17 cellular contexts compared by ENCODE assay signal in the genomic region with DNA sequence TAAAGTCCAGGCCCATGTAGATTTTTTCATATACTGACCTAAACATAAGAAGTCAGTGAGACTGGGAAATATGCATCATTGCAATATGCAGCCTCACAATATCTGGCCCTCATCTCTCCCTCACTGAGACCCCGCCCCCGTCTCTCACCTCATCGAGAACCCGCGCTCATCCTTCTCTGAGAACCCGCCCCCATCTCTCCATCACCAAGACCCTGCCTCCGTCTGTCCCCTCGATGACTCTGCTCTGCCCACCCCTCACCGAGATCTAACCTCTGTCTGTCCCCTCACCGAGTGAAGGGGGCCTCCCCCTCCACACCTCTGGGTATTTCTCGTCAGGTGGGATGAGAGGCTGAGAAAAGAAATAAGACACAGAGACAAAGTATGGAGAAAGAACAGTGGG. TPM values are rescaled to one million over a fixed set of nuclear protein-coding genes. Genes with fewer than 3 reads are reported as not detected.
DNase-seq lines count a peak whose midpoint lies in the region; ATAC-seq and TF ChIP-seq lines count a peak whose summit lies in the region.
"Had no signal": no experiment of that assay in that cellular context is flagged by ENCODE, and none has a peak within 500 bp of the region (broad histone marks: within the 10 kb centered on the region; RNA-seq: fewer than 3 reads in every experiment).

No MANE protein-coding gene starts in this region.

- H4K20me1 ChIP-seq in fibroblast of lung (ENCODE audit: control insufficient read depth, extremely low read depth, insufficient read depth, low read length): no peaks in the 10 kb centered on the region

- H3K27ac Mint-ChIP-seq in progenitor cell of endocrine pancreas: peak overlapping the region; percentile 94
- H3K27ac Mint-ChIP-seq: activated naive CD4-positive, alpha-beta T cell treated with anti-CD3 and anti-CD28 coated beads for 36 hours; stimulated activated naive CD8-positive, alpha-beta T cell treated with anti-CD3 and anti-CD28 coated beads, Interleukin-15, Interleukin-2, amounts not matched to agents 100 ng/mL and 50 ng/mL, for 24 hours had no signal

- no peaks in the 10 kb centered on the region for H3K79me2 ChIP-seq in fibroblast of lung (ENCODE audit: control insufficient read depth, insufficient read depth, low read length)

- no peaks in the 10 kb centered on the region for H3K36me3 Mint-ChIP-seq in progenitor cell of endocrine pancreas (ENCODE audit: insufficient read depth)

- peaks cover 25% of the 10 kb centered on the region for H3K4me1 Mint-ChIP-seq in progenitor cell of endocrine pancreas (ENCODE audit: low read depth)

- TF ChIP-seq CTCF in fibroblast of lung (conservative IDR thresholded peaks at IDR 0.05 in 1 of 2, IDR thresholded peaks at IDR 0.05 in 1 of 2; ENCODE audit: low read depth in 1 of 2, low read length in 2 of 2): no peak
- TF ChIP-seq CTCF in progenitor cell of endocrine pancreas (IDR thresholded peaks at IDR 0.05; ENCODE audit: unreplicated experiment): no peak

- no peak for ATAC-seq in activated CD4-positive, CD25-positive, alpha-beta regulatory T cell treated with anti-CD3 and anti-CD28 coated beads, Interleukin-2, amount 50 U/mL, for 24 hours
- no peak for ATAC-seq in HG02642 (IDR thresholded peaks at IDR 0.05; ENCODE audit: poor library complexity, unreplicated experiment)
- ATAC-seq in HG02852 (IDR thresholded peaks at IDR 0.05; ENCODE audit: unreplicated experiment): no peak
- ATAC-seq: body of pancreas, HCT116, left colon, psoas muscle had no signal

- peak overlapping the region; percentile 49 for H3K27ac ChIP-seq in HUES48 (ENCODE audit: low read depth, low read length)
- no peak overlapping the region for H3K27ac ChIP-seq in fibroblast of lung (ENCODE audit: insufficient read depth, low read length)
- H3K27ac ChIP-seq: body of pancreas, psoas muscle had no signal

- H3K4me3 Mint-ChIP-seq in progenitor cell of endocrine pancreas (ENCODE audit: low read depth): peak overlapping the region; percentile 48
- H3K4me3 Mint-ChIP-seq: activated naive CD4-positive, alpha-beta T cell treated with anti-CD3 and anti-CD28 coated beads for 36 hours; stimulated activated naive CD8-positive, alpha-beta T cell treated with anti-CD3 and anti-CD28 coated beads, Interleukin-15, Interleukin-2, amounts not matched to agents 100 ng/mL and 50 ng/mL, for 24 hours had no signal

- DNase-seq in fibroblast of lung (ENCODE audit: low read depth in 2 of 2): no peak
- DNase-seq in progenitor cell of endocrine pancreas (ENCODE audit: low spot score, unreplicated experiment): no peak
- DNase-seq: activated CD4-positive, alpha-beta T cell treated with anti-CD3 and anti-CD28 coated beads for 1 hour; activated naive CD4-positive, alpha-beta T cell treated with anti-CD3 and anti-CD28 coated beads for 36 hours; body of pancreas; dorsolateral prefrontal cortex; left colon; NCI-H187 treated with DMSO at 0.1 percent for 48 hours; NCI-H510A treated with DMSO at 0.1 percent for 48 hours; psoas muscle; SIG-M5 had no signal

- H3K27me3 ChIP-seq in HUES48 (ENCODE audit: control insufficient read depth, insufficient read depth, low read length): no peaks in the 10 kb centered on the region
- H3K27me3 ChIP-seq in fibroblast of lung (ENCODE audit: control insufficient read depth, insufficient read depth, low read length): no peaks in the 10 kb centered on the region
- H3K27me3 ChIP-seq: body of pancreas, dorsolateral prefrontal cortex had no signal

- H3K4me1 ChIP-seq in HUES48 (ENCODE audit: control insufficient read depth, insufficient read depth, low read length) (peaks cover 11% of the 10 kb centered on the region), fibroblast of lung (ENCODE audit: control insufficient read depth, extremely low read depth, insufficient read depth, low read length) (no peaks in the 10 kb centered on the region)
- H3K4me1 ChIP-seq: psoas muscle had no signal

- no peaks in the 10 kb centered on the region for H3K9me3 Mint-ChIP-seq in progenitor cell of endocrine pancreas (ENCODE audit: low read depth)
- H3K9me3 Mint-ChIP-seq: activated naive CD4-positive, alpha-beta T cell treated with anti-CD3 and anti-CD28 coated beads for 36 hours; stimulated activated naive CD8-positive, alpha-beta T cell treated with anti-CD3 and anti-CD28 coated beads, Interleukin-15, Interleukin-2, amounts not matched to agents 100 ng/mL and 50 ng/mL, for 24 hours had no signal

- H3K36me3 ChIP-seq in HUES48 (ENCODE audit: control insufficient read depth, insufficient read depth, low read length): no peaks in the 10 kb centered on the region
- H3K36me3 ChIP-seq in fibroblast of lung (ENCODE audit: control insufficient read depth, insufficient read depth, low read length): no peaks in the 10 kb centered on the region

- H2AFZ ChIP-seq in fibroblast of lung (ENCODE audit: low read length): peak overlapping the region; percentile 30

- no peaks in the 10 kb centered on the region for H3K9me3 ChIP-seq in HUES48 (ENCODE audit: control insufficient read depth, insufficient read depth, low read length)
- H3K9me3 ChIP-seq in fibroblast of lung (ENCODE audit: control insufficient read depth, insufficient read depth, low read depth, low read length): no peaks in the 10 kb centered on the region
- H3K9me3 ChIP-seq: body of pancreas, psoas muscle had no signal

- H3K4me3 ChIP-seq in HUES48 (ENCODE audit: low read depth, low read length): no peak overlapping the region
- no peak overlapping the region for H3K4me3 ChIP-seq in fibroblast of lung (replicated peaks in 1 of 4; ENCODE audit: control extremely low read depth in 1 of 4, insufficient read depth in 1 of 4, low read depth in 3 of 4, low read length in 4 of 4)
- H3K4me3 ChIP-seq: body of pancreas, dorsolateral prefrontal cortex, psoas muscle had no signal

- H3K27me3 Mint-ChIP-seq in progenitor cell of endocrine pancreas: no peaks in the 10 kb centered on the region
- H3K27me3 Mint-ChIP-seq: stimulated activated naive CD8-positive, alpha-beta T cell treated with anti-CD3 and anti-CD28 coated beads, Interleukin-15, Interleukin-2, amounts not matched to agents 100 ng/mL and 50 ng/mL, for 24 hours had no signal

- H3K4me2 ChIP-seq in fibroblast of lung (ENCODE audit: extremely low read depth, insufficient read depth, low read length): peak overlapping the region; percentile 44

- H3K9ac ChIP-seq in HUES48 (ENCODE audit: low read depth, low read length) (no peak overlapping the region), fibroblast of lung (ENCODE audit: insufficient read depth, low read length) (no peak overlapping the region)

RNA-seq across cellular contexts. Expression of a gene that starts 20.5 kb away (rescaled TPM):
- total RNA-seq in fibroblast of lung: 11.8 and 20.8 TPM in 2 replicates
- polyA plus RNA-seq in fibroblast of lung: 6.2 and 7.4 TPM in 2 replicates
- polyA plus RNA-seq in fibroblast of lung (2012): 4.8 and 5.6 TPM in 2 replicates
- 1.7 and 5.7 TPM in 2 replicates for polyA minus RNA-seq in fibroblast of lung (ENCODE audit: low replicate concordance)
- 33.3 and 34.0 TPM in 2 replicates for total RNA-seq in progenitor cell of endocrine pancreas

RNA-seq across cellular contexts. Expression of a gene that starts 29.8 kb away (rescaled TPM):
- total RNA-seq in fibroblast of lung: 13.9 and 23.1 TPM in 2 replicates
- polyA plus RNA-seq in fibroblast of lung: 20.3 and 20.7 TPM in 2 replicates
- 22.1 and 23.2 TPM in 2 replicates for polyA plus RNA-seq in fibroblast of lung (2012)
- polyA minus RNA-seq in fibroblast of lung (ENCODE audit: low replicate concordance): 16.3 and 17.5 TPM in 2 replicates
- 30.9 and 32.0 TPM in 2 replicates for total RNA-seq in progenitor cell of endocrine pancreas

RNA-seq across cellular contexts. Expression of a gene that starts 38.7 kb away (rescaled TPM):
- total RNA-seq in fibroblast of lung: 151 and 154 TPM in 2 replicates
- 1,038 and 1,336 TPM in 2 replicates for polyA plus RNA-seq in fibroblast of lung
- 594 and 704 TPM in 2 replicates for polyA plus RNA-seq in fibroblast of lung (2012)
- 55.7 and 76.6 TPM in 2 replicates for polyA minus RNA-seq in fibroblast of lung (ENCODE audit: low replicate concordance)
- total RNA-seq in progenitor cell of endocrine pancreas: 335 and 342 TPM in 2 replicates

RNA-seq across cellular contexts. Expression of a gene that starts 46.1 kb away (rescaled TPM):
- total RNA-seq in fibroblast of lung (76.8 and 98.8 TPM in 2 replicates), progenitor cell of endocrine pancreas (83.3 and 90.6 TPM in 2 replicates)
- polyA plus RNA-seq in fibroblast of lung: 33.4 and 54.1 TPM in 2 replicates
- polyA plus RNA-seq in fibroblast of lung (2012): 72.9 and 116 TPM in 2 replicates
- polyA minus RNA-seq in fibroblast of lung (ENCODE audit: low replicate concordance): 10.7 and 22.7 TPM in 2 replicates
